38 cellular contexts compared by ENCODE assay signal in genomic region chr7:27271384-27271783, GRCh38. TPM values are rescaled to one million over a fixed set of nuclear protein-coding genes. Genes with fewer than 3 reads are reported as not detected.
"Had no signal": no experiment of that assay in that cellular context is flagged by ENCODE, and none has a peak within 500 bp of the region (broad histone marks: within the 10 kb centered on the region; RNA-seq: fewer than 3 reads in every experiment).

No MANE protein-coding gene starts in this region.

- H3K4me1 ChIP-seq: adrenal gland, ascending aorta, body of pancreas, breast epithelium had no signal

- H3K9me3 ChIP-seq: body of pancreas had no signal

- FAIRE-seq: bronchial epithelial cell, colon had no signal

- H3K36me3 ChIP-seq: adrenal gland, ascending aorta, brain microvascular endothelial cell, breast epithelium, cardiac muscle cell had no signal

- ATAC-seq: activated naive CD4-positive, alpha-beta T cell treated with anti-CD3 and anti-CD28 coated beads, Interleukin-2, amount 50 U/mL, for 72 hours; activated naive CD8-positive, alpha-beta T cell treated with anti-CD3 and anti-CD28 coated beads, Interleukin-2, amount 50 U/mL, for 24 hours; activated T-cell treated with anti-CD3 and anti-CD28 coated beads, Interleukin-2, amount 50 U/mL, for 4 hours; activated T-cell treated with anti-CD3 and anti-CD28 coated beads, Interleukin-2, amount 50 U/mL, for 72 hours; activated T-helper 17 cell treated with anti-CD3 and anti-CD28 coated beads, Interleukin-2, amount 50 U/mL, for 72 hours; body of pancreas had no signal

- H3K27me3 ChIP-seq: adrenal gland, ascending aorta, body of pancreas, brain microvascular endothelial cell, breast epithelium, cardiac muscle cell had no signal

- H3K4me3 ChIP-seq: adrenal gland, ascending aorta, body of pancreas, breast epithelium, cardiac muscle cell had no signal

- DNase-seq: activated effector memory CD4-positive, alpha-beta T cell treated with anti-CD3 and anti-CD28 coated beads, Interleukin-2, amount 50 U/mL, for 16 hours; activated effector memory CD4-positive, alpha-beta T cell treated with Interleukin-2 at 50 U/mL for 16 hours; activated gamma-delta T cell; activated gamma-delta T cell treated with Interleukin-2 at 50 U/mL for 16 hours; activated naive CD4-positive, alpha-beta T cell; activated naive CD4-positive, alpha-beta T cell treated with anti-CD3 and anti-CD28 coated beads for 36 hours; activated naive CD4-positive, alpha-beta T cell treated with anti-CD3 and anti-CD28 coated beads, Interleukin-2, amount 10 ng/mL, durations not matched to agents 7 days and 5 days; activated naive CD4-positive, alpha-beta T cell treated with anti-CD3 and anti-CD28 coated beads, Interleukin-2, amount 50 U/mL, for 16 hours; activated naive CD4-positive, alpha-beta T cell treated with Interleukin-2 at 50 U/mL for 16 hours; activated naive CD8-positive, alpha-beta T cell treated with anti-CD3 and anti-CD28 coated beads for 36 hours; activated naive CD8-positive, alpha-beta T cell treated with anti-CD3 and anti-CD28 coated beads, Interleukin-2, amount 10 ng/mL, durations not matched to agents 7 days and 5 days; activated naive CD8-positive, alpha-beta T cell treated with anti-CD3 and anti-CD28 coated beads, Interleukin-2, amount 50 U/mL, for 24 hours; activated T-cell treated with anti-CD3 and anti-CD28 coated beads, Interleukin-2, amount 50 U/mL, for 4 hours; activated T-cell treated with anti-CD3 and anti-CD28 coated beads, Interleukin-2, amount 50 U/mL, for 48 hours; activated T-cell treated with anti-CD3 and anti-CD28 coated beads, Interleukin-2, amount 50 U/mL, for 72 hours; adrenal gland; amniotic stem cell; amygdala; anterior cingulate cortex; aorta; body of pancreas; brain microvascular endothelial cell; caudate nucleus; central memory CD4-positive, alpha-beta T cell; cerebellar nuclear complex had no signal

- H3K27ac ChIP-seq: adrenal gland, ascending aorta, body of pancreas, brain microvascular endothelial cell, breast epithelium, cardiac muscle cell had no signal

RNA-seq across cellular contexts. Expression of gene EVX1, which starts 28.8 kb away (rescaled TPM):
- total RNA-seq: activated naive CD4-positive, alpha-beta T cell treated with anti-CD3 and anti-CD28 coated beads for 36 hours; activated naive CD4-positive, alpha-beta T cell treated with anti-CD3 and anti-CD28 coated beads, Interleukin-2, amount 50 U/mL, for 72 hours; activated naive CD8-positive, alpha-beta T cell treated with anti-CD3 and anti-CD28 coated beads for 36 hours; activated naive CD8-positive, alpha-beta T cell treated with anti-CD3 and anti-CD28 coated beads, Interleukin-2, amount 10 ng/mL, durations not matched to agents 7 days and 5 days; activated T-cell treated with anti-CD3 and anti-CD28 coated beads, Interleukin-2, amount 50 U/mL, for 4 hours; activated T-helper 1 cell treated with anti-CD3 and anti-CD28 coated beads, Interleukin-12 subunit alpha, Interleukin-12 subunit beta, Interleukin-2, Interleukin-4 antibody, amounts not matched to agents 30 ng/mL and 10 ng/mL and 1 ng/mL, durations not matched to agents 14 hours and 24 hours and 36 hours; activated T-helper 17 cell treated with anti-CD3 and anti-CD28 coated beads, Interleukin-2, amount 50 U/mL, for 72 hours; activated T-helper 2 cell treated with anti-CD3 and anti-CD28 coated beads, Interferon-gamma antibody, Interleukin-2, Interleukin-4, amounts not matched to agents 10 μg/mL and 5 μg/mL and 100 μg/mL, durations not matched to agents 14 hours and 24 hours and 36 hours; aorta; ascending aorta; astrocyte; body of pancreas; breast epithelium; bronchial epithelial cell; cardiac muscle cell; cardiac septum; cerebellum; chondrocyte had no signal
- polyA plus RNA-seq: aorta, cardiac muscle cell had no signal
